In genomic region chrX:48919947-48920712, GRCh38 we compare ENCODE assay signal across 9 cellular contexts. TPM values are rescaled to one million over a fixed set of nuclear protein-coding genes. Genes with fewer than 3 reads are reported as not detected.
A peak's percentile ranks its signal among the peaks of the same experiment; 100 is the strongest.
DNase-seq lines count a peak whose midpoint lies in the region; ATAC-seq and TF ChIP-seq lines count a peak whose summit lies in the region.
"Had no signal": no experiment of that assay in that cellular context is flagged by ENCODE, and none has a peak within 500 bp of the region (broad histone marks: within the 10 kb centered on the region; RNA-seq: fewer than 3 reads in every experiment).

No MANE protein-coding gene starts in this region.

- H3K4me3 ChIP-seq in iPS-11a (ENCODE audit: low read depth, low read length), result peak overlapping the region; percentile 33

- H3K27ac Mint-ChIP-seq in activated CD4-positive, alpha-beta T cell treated with anti-CD3 and anti-CD28 coated beads for 36 hours, result peak overlapping the region; percentile 96
- H3K27ac Mint-ChIP-seq in WTC11, result peak overlapping the region; percentile 93

- intact Hi-C loops in activated CD4-positive, alpha-beta T cell treated with anti-CD3 and anti-CD28 coated beads for 36 hours (cut with DNase I, micrococcal nuclease), result loop anchor here (1.0 to 10.0 kb wide), 11 partner anchors 17 to 1265 kb away; partner anchors contain the start of genes ELK1 (in 1 of the 2), HDAC6 (in 1 of the 2), OTUD5 (in 1 of the 2) and PLP2 (in 1 of the 2)

- peak overlapping the region; percentile 97 for H3K4me3 Mint-ChIP-seq in activated CD4-positive, alpha-beta T cell treated with anti-CD3 and anti-CD28 coated beads for 36 hours
- H3K4me3 Mint-ChIP-seq in WTC11, result peak overlapping the region; percentile 93

- no peaks in the 10 kb centered on the region for H3K9me3 Mint-ChIP-seq in activated CD4-positive, alpha-beta T cell treated with anti-CD3 and anti-CD28 coated beads for 36 hours (ENCODE audit: low read depth)
- H3K9me3 Mint-ChIP-seq in WTC11, result no peaks in the 10 kb centered on the region

- peaks cover 44% of the 10 kb centered on the region for H3K4me1 Mint-ChIP-seq in activated CD4-positive, alpha-beta T cell treated with anti-CD3 and anti-CD28 coated beads for 36 hours
- peaks cover 43% of the 10 kb centered on the region for H3K4me1 Mint-ChIP-seq in WTC11

- POLR2A ChIA-PET in activated CD4-positive, alpha-beta T cell treated with anti-CD3 and anti-CD28 coated beads for 36 hours (lab: Charles Lee), result interaction anchor here (0.9 to 4.9 kb wide), 9 partner anchors 8 to 38 kb away, joined by 3 to 86 read pairs (median 8); partner anchors contain the start of genes OTUD5 and SLC35A2
- POLR2A ChIA-PET in WTC11 (lab: Charles Lee), result interaction anchor here (0.6 kb wide), 1 partner anchor 23 kb away, joined by 3 read pairs; the partner anchor contains the start of genes PQBP1 and TIMM17B

- peak; percentile 30 for ATAC-seq in activated CD4-positive, alpha-beta T cell treated with anti-CD3 and anti-CD28 coated beads for 36 hours
- ATAC-seq in WTC11, result no peak
- peak; percentile 2 for ATAC-seq in stimulated activated naive CD8-positive, alpha-beta T cell treated with anti-CD3 and anti-CD28 coated beads, Interleukin-15, Interleukin-2, amounts not matched to agents 100 U/mL and 50 U/mL, for 24 hours

- CTCF ChIA-PET in activated CD4-positive, alpha-beta T cell treated with anti-CD3 and anti-CD28 coated beads for 36 hours (lab: Charles Lee), result interaction anchor here (0.5 to 2.5 kb wide), 5 partner anchors 15 to 271 kb away, joined by 3 to 17 read pairs (median 4); partner anchors contain the start of genes PQBP1 and TIMM17B
- CTCF ChIA-PET in WTC11 (lab: Charles Lee), result interaction anchor here (0.9 to 1.8 kb wide), 3 partner anchors 17 to 37 kb away, joined by 3 to 8 read pairs (median 3); partner anchors contain the start of gene OTUD5

- peaks cover 63% of the 10 kb centered on the region for H3K36me3 Mint-ChIP-seq in activated CD4-positive, alpha-beta T cell treated with anti-CD3 and anti-CD28 coated beads for 36 hours (ENCODE audit: low read depth)
- H3K36me3 Mint-ChIP-seq in WTC11, result peaks cover 49% of the 10 kb centered on the region

- no peak for TF ChIP-seq CTCF in WTC11 (IDR thresholded peaks at IDR 0.05)

- H3K27me3 Mint-ChIP-seq in activated CD4-positive, alpha-beta T cell treated with anti-CD3 and anti-CD28 coated beads for 36 hours, result no peaks in the 10 kb centered on the region
- no peaks in the 10 kb centered on the region for H3K27me3 Mint-ChIP-seq in WTC11 (ENCODE audit: low read depth)

- DNase-seq in activated CD4-positive, alpha-beta T cell treated with anti-CD3 and anti-CD28 coated beads for 36 hours, result peak; percentile 62
- DNase-seq in activated CD4-positive, alpha-beta T cell treated with anti-CD3 and anti-CD28 coated beads, Interleukin-2, amount 50 U/mL, for 48 hours, result no peak
- DNase-seq in WTC11 (ENCODE audit: low spot score) (no peak), NCI-H1048 (lab: John Stamatoyannopoulos, UW) (no peak), inferior parietal cortex (ENCODE audit: extremely low spot score) (no peak), glomerular visceral epithelial cell (ENCODE audit: extremely low spot score) (no peak)
- DNase-seq in stimulated activated naive CD8-positive, alpha-beta T cell treated with anti-CD3 and anti-CD28 coated beads, Interleukin-15, Interleukin-2, amounts not matched to agents 100 U/mL and 50 U/mL, for 24 hours, result no peak
- DNase-seq: T1000 had no signal

TF ChIP-seq in WTC11, 78 proteins besides CTCF, POLR2A, EP300 and RAD21:
- TF ChIP-seq RORB (CRISPR knock-in tag; IDR thresholded peaks at IDR 0.05) (no peak), ZNF671 (CRISPR knock-in tag; IDR thresholded peaks at IDR 0.05) (no peak), FOXK1 (CRISPR knock-in tag; IDR thresholded peaks at IDR 0.05) (no peak), SMAD4 (CRISPR knock-in tag; IDR thresholded peaks at IDR 0.05) (no peak), OVOL2 (CRISPR knock-in tag; IDR thresholded peaks at IDR 0.05; ENCODE audit: borderline replicate concordance) (no peak), MXD4 (CRISPR knock-in tag; IDR thresholded peaks at IDR 0.05; ENCODE audit: borderline replicate concordance) (no peak), ATF1 (CRISPR knock-in tag; IDR thresholded peaks at IDR 0.05) (no peak), ZNF138 (CRISPR knock-in tag; conservative IDR thresholded peaks at IDR 0.05) (no peak), TEAD1 (CRISPR knock-in tag; IDR thresholded peaks at IDR 0.05) (no peak), USF2 (CRISPR knock-in tag; IDR thresholded peaks at IDR 0.05) (no peak), ZNF317 (CRISPR knock-in tag; IDR thresholded peaks at IDR 0.05; ENCODE audit: borderline replicate concordance, low read depth) (no peak), NFYB (CRISPR knock-in tag; conservative IDR thresholded peaks at IDR 0.05; ENCODE audit: low read depth) (no peak), NR3C1 (CRISPR knock-in tag; conservative IDR thresholded peaks at IDR 0.05; ENCODE audit: low read depth) (no peak), ZNF263 (CRISPR knock-in tag; IDR thresholded peaks at IDR 0.05; ENCODE audit: low read depth) (no peak), ELF4 (CRISPR knock-in tag; IDR thresholded peaks at IDR 0.05; ENCODE audit: low read depth) (no peak), PRRX2 (CRISPR knock-in tag; IDR thresholded peaks at IDR 0.05) (no peak)
- TF ChIP-seq, protein P1, sequence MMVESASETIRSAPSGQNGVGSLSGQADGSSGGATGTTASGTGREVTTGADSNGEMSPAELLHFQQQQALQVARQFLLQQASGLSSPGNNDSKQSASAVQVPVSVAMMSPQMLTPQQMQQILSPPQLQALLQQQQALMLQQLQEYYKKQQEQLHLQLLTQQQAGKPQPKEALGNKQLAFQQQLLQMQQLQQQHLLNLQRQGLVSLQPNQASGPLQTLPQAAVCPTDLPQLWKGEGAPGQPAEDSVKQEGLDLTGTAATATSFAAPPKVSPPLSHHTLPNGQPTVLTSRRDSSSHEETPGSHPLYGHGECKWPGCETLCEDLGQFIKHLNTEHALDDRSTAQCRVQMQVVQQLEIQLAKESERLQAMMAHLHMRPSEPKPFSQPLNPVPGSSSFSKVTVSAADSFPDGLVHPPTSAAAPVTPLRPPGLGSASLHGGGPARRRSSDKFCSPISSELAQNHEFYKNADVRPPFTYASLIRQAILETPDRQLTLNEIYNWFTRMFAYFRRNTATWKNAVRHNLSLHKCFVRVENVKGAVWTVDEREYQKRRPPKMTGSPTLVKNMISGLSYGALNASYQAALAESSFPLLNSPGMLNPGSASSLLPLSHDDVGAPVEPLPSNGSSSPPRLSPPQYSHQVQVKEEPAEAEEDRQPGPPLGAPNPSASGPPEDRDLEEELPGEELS (CRISPR knock-in tag; IDR thresholded peaks at IDR 0.05), result no peak
- TF ChIP-seq, protein P2, sequence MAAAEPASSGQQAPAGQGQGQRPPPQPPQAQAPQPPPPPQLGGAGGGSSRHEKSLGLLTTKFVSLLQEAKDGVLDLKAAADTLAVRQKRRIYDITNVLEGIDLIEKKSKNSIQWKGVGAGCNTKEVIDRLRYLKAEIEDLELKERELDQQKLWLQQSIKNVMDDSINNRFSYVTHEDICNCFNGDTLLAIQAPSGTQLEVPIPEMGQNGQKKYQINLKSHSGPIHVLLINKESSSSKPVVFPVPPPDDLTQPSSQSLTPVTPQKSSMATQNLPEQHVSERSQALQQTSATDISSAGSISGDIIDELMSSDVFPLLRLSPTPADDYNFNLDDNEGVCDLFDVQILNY (CRISPR knock-in tag; IDR thresholded peaks at IDR 0.05), result no peak
- TF ChIP-seq, protein P3, sequence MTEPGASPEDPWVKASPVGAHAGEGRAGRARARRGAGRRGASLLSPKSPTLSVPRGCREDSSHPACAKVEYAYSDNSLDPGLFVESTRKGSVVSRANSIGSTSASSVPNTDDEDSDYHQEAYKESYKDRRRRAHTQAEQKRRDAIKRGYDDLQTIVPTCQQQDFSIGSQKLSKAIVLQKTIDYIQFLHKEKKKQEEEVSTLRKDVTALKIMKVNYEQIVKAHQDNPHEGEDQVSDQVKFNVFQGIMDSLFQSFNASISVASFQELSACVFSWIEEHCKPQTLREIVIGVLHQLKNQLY (CRISPR knock-in tag; IDR thresholded peaks at IDR 0.05), result no peak

RNA-seq across cellular contexts. Expression of gene PIM2, which starts 1.3 kb away (rescaled TPM):
- 100 to 1,000 TPM; 320 TPM for total RNA-seq in activated CD4-positive, alpha-beta T cell treated with anti-CD3 and anti-CD28 coated beads for 36 hours
- 146 to 184 TPM (median 182 TPM) in 3 replicates for total RNA-seq in WTC11 (2021)

RNA-seq across cellular contexts. Expression of gene SLC35A2, which starts 8.7 kb away (rescaled TPM):
- total RNA-seq in activated CD4-positive, alpha-beta T cell treated with anti-CD3 and anti-CD28 coated beads for 36 hours, result 10 to 100 TPM; 19.7 to 20.3 TPM
- 18.0 to 21.0 TPM (median 20.2 TPM) in 3 replicates for total RNA-seq in WTC11 (2021)

RNA-seq across cellular contexts. Expression of gene PQBP1, which starts 22.4 kb away (rescaled TPM):
- total RNA-seq in activated CD4-positive, alpha-beta T cell treated with anti-CD3 and anti-CD28 coated beads for 36 hours, result 10 to 100 TPM; 73.4 to 75.3 TPM
- 79.4 to 81.2 TPM (median 81.2 TPM) in 3 replicates for total RNA-seq in WTC11 (2021)

RNA-seq across cellular contexts. Expression of gene TIMM17B, which starts 22.6 kb away (rescaled TPM):
- total RNA-seq in activated CD4-positive, alpha-beta T cell treated with anti-CD3 and anti-CD28 coated beads for 36 hours, result 10 to 100 TPM; 54.2 to 58.9 TPM
- 99.6 to 120 TPM (median 114 TPM) in 3 replicates for total RNA-seq in WTC11 (2021)

RNA-seq across cellular contexts. Expression of gene OTUD5, which starts 37.3 kb away (rescaled TPM):
- 10 to 100 TPM; 68.0 to 98.1 TPM for total RNA-seq in activated CD4-positive, alpha-beta T cell treated with anti-CD3 and anti-CD28 coated beads for 36 hours
- total RNA-seq in WTC11 (2021), result 50.9 to 52.6 TPM (median 51.1 TPM) in 3 replicates
